ENCODE assay signal across 1 cellular context in genomic region chr14:49051328-49052060, GRCh38.
TF ChIP-seq lines count a peak whose summit lies in the region.

No MANE protein-coding gene starts in this region.

TF ChIP-seq in IMR-90, 13 proteins besides CTCF, POLR2A, EP300 and RAD21:
- TF ChIP-seq RFX5 (IDR thresholded peaks at IDR 0.05; ENCODE audit: low read depth, low read length) = no peak
- no peak for TF ChIP-seq BHLHE40 (IDR thresholded peaks at IDR 0.05; ENCODE audit: low read depth, low read length)
- no peak for TF ChIP-seq ELK1 (IDR thresholded peaks at IDR 0.05; ENCODE audit: borderline replicate concordance, low read depth, low read length)
- TF ChIP-seq SMC3 (IDR thresholded peaks at IDR 0.05; ENCODE audit: low read depth, low read length) = no peak
- no peak for TF ChIP-seq RCOR1 (IDR thresholded peaks at IDR 0.05; ENCODE audit: insufficient replicate concordance, low read length)
- no peak for TF ChIP-seq NFE2L2 (IDR thresholded peaks at IDR 0.05; ENCODE audit: low read depth, low read length)
- TF ChIP-seq FOS (IDR thresholded peaks at IDR 0.05; ENCODE audit: low read depth, low read length) = no peak
- TF ChIP-seq MAFK (IDR thresholded peaks at IDR 0.05; ENCODE audit: low read depth, low read length) = no peak
TF ChIP-seq in IMR-90: peak in this region for 0.
